ENCODE assay signal across 10 cellular contexts in the genomic region with DNA sequence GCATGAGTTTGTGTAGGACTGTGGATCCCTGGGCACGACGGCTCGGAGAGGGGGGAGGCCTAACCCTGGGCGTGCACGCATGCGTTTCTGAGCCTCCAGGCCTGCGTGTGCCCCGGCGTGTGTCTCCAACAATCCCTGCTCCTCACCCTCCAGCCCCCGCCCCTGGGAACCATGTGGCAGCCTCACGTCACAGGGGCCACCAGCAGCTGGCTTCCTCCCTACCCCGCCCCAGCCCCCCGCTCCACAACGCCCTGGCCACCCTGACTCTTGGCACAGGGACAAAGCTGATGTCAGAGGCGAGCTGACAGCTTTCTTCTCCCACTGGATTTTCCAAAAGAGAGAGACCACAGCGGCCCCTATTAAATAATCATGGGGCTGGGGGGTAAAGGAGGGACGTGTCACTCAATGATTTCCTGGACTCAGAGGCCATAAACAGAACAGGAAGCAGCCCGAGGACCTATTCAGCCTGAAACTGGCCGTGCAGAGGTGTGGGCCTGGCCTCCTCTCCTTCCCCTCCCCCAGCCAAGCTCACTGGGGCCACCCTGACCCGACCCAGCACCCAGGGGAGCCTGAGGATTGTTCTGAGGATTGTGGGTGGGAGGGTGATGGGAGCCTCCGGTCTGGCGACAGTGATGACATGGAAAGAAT. TPM values are rescaled to one million over a fixed set of nuclear protein-coding genes. Genes with fewer than 3 reads are reported as not detected.
DNase-seq lines count a peak whose midpoint lies in the region; ATAC-seq and TF ChIP-seq lines count a peak whose summit lies in the region.
"Had no signal": no experiment of that assay in that cellular context is flagged by ENCODE, and none has a peak within 500 bp of the region (broad histone marks: within the 10 kb centered on the region; RNA-seq: fewer than 3 reads in every experiment).

No MANE protein-coding gene starts in this region.

- no peak overlapping the region for H3K4me3 ChIP-seq in HL-60 (replicated peaks; ENCODE audit: insufficient read depth, low read length)
- peak overlapping the region in 2 of 3 donors; percentile 34 to 64 for H3K4me3 ChIP-seq in skeletal muscle tissue (ENCODE audit: low read length in 3 of 3)
- H3K4me3 ChIP-seq: right lobe of liver had no signal

- H3K36me3 ChIP-seq in skeletal muscle tissue (ENCODE audit: control insufficient read depth in 3 of 3, insufficient read depth in 3 of 3, low read length in 3 of 3): no peaks in the 10 kb centered on the region
- H3K36me3 ChIP-seq: right lobe of liver had no signal

- H3K9me3 ChIP-seq in skeletal muscle tissue (ENCODE audit: control insufficient read depth in 3 of 3, low read length in 3 of 3): no peaks in the 10 kb centered on the region
- H3K9me3 ChIP-seq: right lobe of liver had no signal

- H3K9ac ChIP-seq in skeletal muscle tissue (ENCODE audit: low read depth in 1 of 3, low read length in 3 of 3): peak overlapping the region in 2 of 3 donors; percentile 17 to 74

- H3K27ac ChIP-seq in HL-60 (replicated peaks) (peak overlapping the region; percentile 55), skeletal muscle tissue (ENCODE audit: low read depth, low read length) (peak overlapping the region; percentile 25), RWPE1 (no peak overlapping the region)
- H3K27ac ChIP-seq: right lobe of liver had no signal

- CTCF ChIA-PET in RWPE1 (lab: Yijun Ruan, JAX): no interaction called here

- DNase-seq in HL-60 (ENCODE audit: low read depth in 1 of 2, low spot score in 1 of 2) (no peak), head of caudate nucleus (peak; percentile 25 to 86 (median 73)), SK-N-DZ (ENCODE audit: low spot score) (no peak), RWPE1 (ENCODE audit: low spot score) (no peak), KG1 (lab: John Stamatoyannopoulos, UW) (no peak)
- DNase-seq: right lobe of liver had no signal

- intact Hi-C loops in head of caudate nucleus (cut with DNase I): loop anchor here (5.0 kb wide), 1 partner anchor 146 kb away; no protein-coding TSS in a partner anchor

- peaks cover 12 to 21% (median 21%) of the 10 kb centered on the region in 3 donors for H3K4me1 ChIP-seq in skeletal muscle tissue (ENCODE audit: control insufficient read depth in 3 of 3, insufficient read depth in 3 of 3, low read length in 3 of 3)
- H3K4me1 ChIP-seq: right lobe of liver had no signal

- TF ChIP-seq CTCF in HL-60 (IDR thresholded peaks at IDR 0.05; ENCODE audit: insufficient read depth, low read length): no peak
- TF ChIP-seq CTCF in RWPE1 (conservative IDR thresholded peaks at IDR 0.05; ENCODE audit: low read depth): no peak

- no peaks in the 10 kb centered on the region for H3K27me3 ChIP-seq in HL-60 (ENCODE audit: insufficient read depth, poor library complexity, severe bottlenecking)
- H3K27me3 ChIP-seq in skeletal muscle tissue (ENCODE audit: control insufficient read depth in 3 of 3, insufficient read depth in 3 of 3, low read length in 3 of 3): peaks cover 6 to 13% (median 12%) of the 10 kb centered on the region in 3 donors
- H3K27me3 ChIP-seq: right lobe of liver had no signal

- no peak for ATAC-seq in GM21825 (IDR thresholded peaks at IDR 0.05; ENCODE audit: unreplicated experiment)

- POLR2A ChIA-PET in RWPE1 (lab: Yijun Ruan, JAX; ENCODE audit: low non-redundant PET): no interaction called here

TF ChIP-seq in PFSK-1, 5 proteins besides CTCF, POLR2A, EP300 and RAD21:
- TF ChIP-seq, protein P1, sequence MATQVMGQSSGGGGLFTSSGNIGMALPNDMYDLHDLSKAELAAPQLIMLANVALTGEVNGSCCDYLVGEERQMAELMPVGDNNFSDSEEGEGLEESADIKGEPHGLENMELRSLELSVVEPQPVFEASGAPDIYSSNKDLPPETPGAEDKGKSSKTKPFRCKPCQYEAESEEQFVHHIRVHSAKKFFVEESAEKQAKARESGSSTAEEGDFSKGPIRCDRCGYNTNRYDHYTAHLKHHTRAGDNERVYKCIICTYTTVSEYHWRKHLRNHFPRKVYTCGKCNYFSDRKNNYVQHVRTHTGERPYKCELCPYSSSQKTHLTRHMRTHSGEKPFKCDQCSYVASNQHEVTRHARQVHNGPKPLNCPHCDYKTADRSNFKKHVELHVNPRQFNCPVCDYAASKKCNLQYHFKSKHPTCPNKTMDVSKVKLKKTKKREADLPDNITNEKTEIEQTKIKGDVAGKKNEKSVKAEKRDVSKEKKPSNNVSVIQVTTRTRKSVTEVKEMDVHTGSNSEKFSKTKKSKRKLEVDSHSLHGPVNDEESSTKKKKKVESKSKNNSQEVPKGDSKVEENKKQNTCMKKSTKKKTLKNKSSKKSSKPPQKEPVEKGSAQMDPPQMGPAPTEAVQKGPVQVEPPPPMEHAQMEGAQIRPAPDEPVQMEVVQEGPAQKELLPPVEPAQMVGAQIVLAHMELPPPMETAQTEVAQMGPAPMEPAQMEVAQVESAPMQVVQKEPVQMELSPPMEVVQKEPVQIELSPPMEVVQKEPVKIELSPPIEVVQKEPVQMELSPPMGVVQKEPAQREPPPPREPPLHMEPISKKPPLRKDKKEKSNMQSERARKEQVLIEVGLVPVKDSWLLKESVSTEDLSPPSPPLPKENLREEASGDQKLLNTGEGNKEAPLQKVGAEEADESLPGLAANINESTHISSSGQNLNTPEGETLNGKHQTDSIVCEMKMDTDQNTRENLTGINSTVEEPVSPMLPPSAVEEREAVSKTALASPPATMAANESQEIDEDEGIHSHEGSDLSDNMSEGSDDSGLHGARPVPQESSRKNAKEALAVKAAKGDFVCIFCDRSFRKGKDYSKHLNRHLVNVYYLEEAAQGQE (IDR thresholded peaks at IDR 0.05; ENCODE audit: insufficient read depth in 1 of 2, low read depth in 2 of 2, low read length in 2 of 2): 0 out of 4 replicates have a peak, but pooled peaks of 1 of the 2 experiments have one; percentile 8
- no peak for TF ChIP-seq TAF1 (IDR thresholded peaks at IDR 0.05; ENCODE audit: borderline replicate concordance, insufficient read depth, low read length)
- TF ChIP-seq POLR2AphosphoS5 (IDR thresholded peaks at IDR 0.05; ENCODE audit: low read depth, low read length): no peak
- no peak for TF ChIP-seq SIN3A (IDR thresholded peaks at IDR 0.05; ENCODE audit: borderline replicate concordance, insufficient read depth, low read length)
- TF ChIP-seq FOXP2 (optimal IDR thresholded peaks at IDR 0.05; ENCODE audit: borderline replicate concordance, extremely low read depth, extremely low read length, insufficient read depth): peak; percentile 29

RNA-seq across cellular contexts. Expression of gene LIF, which starts 6.8 kb away (rescaled TPM):
- polyA plus RNA-seq in PFSK-1 (2012; ENCODE audit: insufficient read length, low read depth): 91.9 TPM
- 0.52 TPM for total RNA-seq in skeletal muscle tissue
- not detected in 2 replicates for polyA plus RNA-seq in SK-N-DZ (2014; cell fraction: cytosol; rRNA removed)
- polyA plus RNA-seq in SK-N-DZ (2014; cell fraction: nucleus; rRNA removed): 0.04 TPM in 1 of 2 replicates, not detected in the other

RNA-seq across cellular contexts. Expression of gene OSM, which starts 13.3 kb away (rescaled TPM):
- polyA plus RNA-seq in PFSK-1 (2012; ENCODE audit: insufficient read length, low read depth): not detected
- total RNA-seq in skeletal muscle tissue: 0.52 TPM
- not detected in 2 replicates for polyA plus RNA-seq in SK-N-DZ (2014; cell fraction: cytosol; rRNA removed)
- not detected in 2 replicates for polyA plus RNA-seq in SK-N-DZ (2014; cell fraction: nucleus; rRNA removed)
- total RNA-seq: bronchial epithelial cell had no signal

RNA-seq across cellular contexts. Expression of gene CASTOR1, which starts 36.0 kb away (rescaled TPM):
- 23.0 TPM for polyA plus RNA-seq in PFSK-1 (2012; ENCODE audit: insufficient read length, low read depth)
- 2.6 TPM for total RNA-seq in skeletal muscle tissue
- 3.2 and 4.1 TPM in 2 replicates for polyA plus RNA-seq in SK-N-DZ (2014; cell fraction: cytosol; rRNA removed)
- polyA plus RNA-seq in SK-N-DZ (2014; cell fraction: nucleus; rRNA removed): 7.9 and 11.9 TPM in 2 replicates

Comparison
In these comparisons a context has a peak if more than half of its experiments do, and no peak if none do; other contexts are left out.
1. DNase-seq: peak in head of caudate nucleus (42 of 42); none in HL-60 (0 of 2), SK-N-DZ (single experiment), RWPE1 (single experiment) and KG1 (single experiment).